Comparison of ENCODE assay signal across 9 cellular contexts in the genomic region with DNA sequence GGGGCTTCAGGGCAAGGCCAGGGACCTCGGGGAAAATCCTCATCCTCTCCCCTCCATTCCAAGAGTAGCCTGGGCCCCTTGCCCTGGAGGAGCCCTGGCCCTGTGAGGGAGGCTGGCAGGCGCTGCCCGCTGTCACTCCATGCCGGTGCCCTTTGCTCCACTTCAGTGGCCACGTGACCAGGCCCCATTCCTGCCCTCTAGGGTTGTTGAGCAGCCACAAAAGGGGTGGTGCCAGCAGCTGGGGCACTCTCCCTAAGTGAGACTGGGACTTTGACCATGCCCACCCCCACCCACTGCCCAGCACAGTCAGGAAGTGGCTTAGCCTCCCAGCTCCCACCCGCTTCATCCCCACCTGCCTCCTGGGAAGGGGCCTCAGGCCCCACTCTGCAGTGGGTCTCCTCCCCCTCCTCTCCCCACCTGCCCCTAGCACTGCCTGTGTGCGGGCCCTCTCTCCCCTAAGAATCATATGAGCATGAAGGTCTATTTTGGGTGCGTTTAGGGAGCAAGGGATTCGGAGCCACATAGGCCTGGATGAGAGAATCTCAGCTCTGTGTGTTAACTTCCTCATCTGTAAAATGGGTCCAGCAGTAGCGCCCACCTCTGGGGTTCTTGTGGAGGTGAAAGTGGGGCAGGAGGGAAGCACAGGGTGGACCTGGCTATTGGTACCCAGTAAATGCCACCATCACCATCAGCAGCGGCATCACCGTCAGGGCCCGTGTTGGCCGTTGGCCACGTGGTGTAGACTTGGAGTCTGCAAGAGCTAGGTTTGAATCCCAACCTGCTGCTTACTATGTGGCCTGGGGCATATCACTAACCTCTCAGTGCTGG. TPM values are rescaled to one million over a fixed set of nuclear protein-coding genes. Genes with fewer than 3 reads are reported as not detected.
DNase-seq lines count a peak whose midpoint lies in the region; ATAC-seq and TF ChIP-seq lines count a peak whose summit lies in the region.
"Had no signal": no experiment of that assay in that cellular context is flagged by ENCODE, and none has a peak within 500 bp of the region (broad histone marks: within the 10 kb centered on the region; RNA-seq: fewer than 3 reads in every experiment).

No MANE protein-coding gene starts in this region.

- WGBS in right cardiac atrium, result 60% methylated on average over 15 of the region's 15 CpGs

- peak overlapping the region; percentile 93 for H3K27ac ChIP-seq in right cardiac atrium (ENCODE audit: low read length)

- intact Hi-C loops in right cardiac atrium (cut with DNase I), result no loop called here

- POLR2A ChIA-PET in WTC11 (lab: Charles Lee), result interaction anchor here (1.5 kb wide), 1 partner anchor 50 kb away, joined by 4 read pairs; no protein-coding TSS in a partner anchor

- no peaks in the 10 kb centered on the region for H3K9me3 Mint-ChIP-seq in WTC11
- H3K9me3 Mint-ChIP-seq: activated naive CD4-positive, alpha-beta T cell treated with anti-CD3 and anti-CD28 coated beads, Interleukin-2, amount 50 U/mL, for 72 hours had no signal

- H3K27me3 Mint-ChIP-seq in WTC11 (ENCODE audit: low read depth), result no peaks in the 10 kb centered on the region

- no peak overlapping the region for H3K27ac Mint-ChIP-seq in WTC11
- H3K27ac Mint-ChIP-seq: activated naive CD4-positive, alpha-beta T cell treated with anti-CD3 and anti-CD28 coated beads, Interleukin-2, amount 50 U/mL, for 72 hours had no signal

- TF ChIP-seq CTCF in WTC11 (IDR thresholded peaks at IDR 0.05), result no peak

- H3K36me3 Mint-ChIP-seq in WTC11, result no peaks in the 10 kb centered on the region
- H3K36me3 Mint-ChIP-seq: activated naive CD4-positive, alpha-beta T cell treated with anti-CD3 and anti-CD28 coated beads, Interleukin-2, amount 50 U/mL, for 72 hours had no signal

- H3K4me3 Mint-ChIP-seq in WTC11, result no peak overlapping the region

- ATAC-seq in WTC11 (no peak; the same call in 1 of the 2 replicates), right cardiac atrium (peak; percentile 83 to 88), GM18505 (IDR thresholded peaks at IDR 0.05; ENCODE audit: unreplicated experiment) (no peak), GM21360 (IDR thresholded peaks at IDR 0.05; ENCODE audit: unreplicated experiment) (no peak)
- ATAC-seq: activated naive CD4-positive, alpha-beta T cell treated with anti-CD3 and anti-CD28 coated beads, Interleukin-2, amount 50 U/mL, for 72 hours had no signal

- TF ChIP-seq POLR2A in GM18505 (IDR thresholded peaks at IDR 0.05; ENCODE audit: borderline replicate concordance, extremely low read depth, insufficient read depth, insufficient read length), result no peak

- peaks cover 18% of the 10 kb centered on the region for H3K4me1 Mint-ChIP-seq in WTC11

- H3K27me3 ChIP-seq in right cardiac atrium (ENCODE audit: control insufficient read depth, insufficient read depth), result no peaks in the 10 kb centered on the region

- H3K9me3 ChIP-seq in right cardiac atrium (ENCODE audit: control insufficient read depth, low read length), result no peaks in the 10 kb centered on the region

- CTCF ChIA-PET in WTC11 (lab: Charles Lee), result interaction anchor here (0.6 to 3.5 kb wide), 8 partner anchors 8 to 247 kb away, joined by 3 to 17 read pairs (median 8); partner anchors contain the start of gene SGCA

- H3K4me1 ChIP-seq in right cardiac atrium (ENCODE audit: control insufficient read depth, insufficient read depth, low read length), result peaks cover 3% of the 10 kb centered on the region

- peak; percentile 41 for DNase-seq in AG20443 (ENCODE audit: low spot score)
- no peak for DNase-seq in WTC11 (ENCODE audit: low spot score)
- DNase-seq in right cardiac atrium, result peak; percentile 77 to 90 (median 87)
- DNase-seq in pons (ENCODE audit: low spot score), result peak; percentile 34
- DNase-seq in NCI-H446 treated with DMSO at 0.1 percent for 48 hours (lab: John Stamatoyannopoulos, UW), result no peak
- DNase-seq in NCI-H748 (lab: John Stamatoyannopoulos, UW; ENCODE audit: unreplicated experiment), result no peak

- H3K4me3 ChIP-seq in right cardiac atrium (ENCODE audit: low read length), result no peak overlapping the region

TF ChIP-seq in WTC11, 78 proteins besides CTCF, POLR2A, EP300 and RAD21:
- TF ChIP-seq ZNF317 (CRISPR knock-in tag; IDR thresholded peaks at IDR 0.05; ENCODE audit: borderline replicate concordance, low read depth), result no peak
- no peak for TF ChIP-seq FOXJ3 (CRISPR knock-in tag; IDR thresholded peaks at IDR 0.05; ENCODE audit: borderline replicate concordance)
- no peak for TF ChIP-seq TCF7 (CRISPR knock-in tag; IDR thresholded peaks at IDR 0.05; ENCODE audit: low read depth)
- TF ChIP-seq RELA (CRISPR knock-in tag; IDR thresholded peaks at IDR 0.05; ENCODE audit: borderline replicate concordance), result no peak
- TF ChIP-seq GABPB1 (CRISPR knock-in tag; IDR thresholded peaks at IDR 0.05), result 0 out of 2 replicates have a peak, but pooled peaks have one; percentile 15
- TF ChIP-seq MXD4 (CRISPR knock-in tag; IDR thresholded peaks at IDR 0.05; ENCODE audit: borderline replicate concordance), result no peak
- no peak for TF ChIP-seq NR3C1 (CRISPR knock-in tag; conservative IDR thresholded peaks at IDR 0.05; ENCODE audit: low read depth)
- TF ChIP-seq USF2 (CRISPR knock-in tag; IDR thresholded peaks at IDR 0.05), result peak; percentile 50
- no peak for TF ChIP-seq ZMAT4 (CRISPR knock-in tag; IDR thresholded peaks at IDR 0.05)
- TF ChIP-seq, protein P1, sequence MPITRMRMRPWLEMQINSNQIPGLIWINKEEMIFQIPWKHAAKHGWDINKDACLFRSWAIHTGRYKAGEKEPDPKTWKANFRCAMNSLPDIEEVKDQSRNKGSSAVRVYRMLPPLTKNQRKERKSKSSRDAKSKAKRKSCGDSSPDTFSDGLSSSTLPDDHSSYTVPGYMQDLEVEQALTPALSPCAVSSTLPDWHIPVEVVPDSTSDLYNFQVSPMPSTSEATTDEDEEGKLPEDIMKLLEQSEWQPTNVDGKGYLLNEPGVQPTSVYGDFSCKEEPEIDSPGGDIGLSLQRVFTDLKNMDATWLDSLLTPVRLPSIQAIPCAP (CRISPR knock-in tag; IDR thresholded peaks at IDR 0.05), result no peak
- TF ChIP-seq, protein P2, sequence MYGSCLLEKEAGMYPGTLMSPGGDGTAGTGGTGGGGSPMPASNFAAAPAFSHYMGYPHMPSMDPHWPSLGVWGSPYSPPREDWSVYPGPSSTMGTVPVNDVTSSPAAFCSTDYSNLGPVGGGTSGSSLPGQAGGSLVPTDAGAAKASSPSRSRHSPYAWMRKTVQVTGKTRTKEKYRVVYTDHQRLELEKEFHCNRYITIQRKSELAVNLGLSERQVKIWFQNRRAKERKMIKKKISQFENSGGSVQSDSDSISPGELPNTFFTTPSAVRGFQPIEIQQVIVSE (CRISPR knock-in tag; IDR thresholded peaks at IDR 0.05; ENCODE audit: borderline replicate concordance), result no peak
- TF ChIP-seq, protein P3, sequence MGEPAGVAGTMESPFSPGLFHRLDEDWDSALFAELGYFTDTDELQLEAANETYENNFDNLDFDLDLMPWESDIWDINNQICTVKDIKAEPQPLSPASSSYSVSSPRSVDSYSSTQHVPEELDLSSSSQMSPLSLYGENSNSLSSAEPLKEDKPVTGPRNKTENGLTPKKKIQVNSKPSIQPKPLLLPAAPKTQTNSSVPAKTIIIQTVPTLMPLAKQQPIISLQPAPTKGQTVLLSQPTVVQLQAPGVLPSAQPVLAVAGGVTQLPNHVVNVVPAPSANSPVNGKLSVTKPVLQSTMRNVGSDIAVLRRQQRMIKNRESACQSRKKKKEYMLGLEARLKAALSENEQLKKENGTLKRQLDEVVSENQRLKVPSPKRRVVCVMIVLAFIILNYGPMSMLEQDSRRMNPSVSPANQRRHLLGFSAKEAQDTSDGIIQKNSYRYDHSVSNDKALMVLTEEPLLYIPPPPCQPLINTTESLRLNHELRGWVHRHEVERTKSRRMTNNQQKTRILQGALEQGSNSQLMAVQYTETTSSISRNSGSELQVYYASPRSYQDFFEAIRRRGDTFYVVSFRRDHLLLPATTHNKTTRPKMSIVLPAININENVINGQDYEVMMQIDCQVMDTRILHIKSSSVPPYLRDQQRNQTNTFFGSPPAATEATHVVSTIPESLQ (CRISPR knock-in tag; IDR thresholded peaks at IDR 0.05), result no peak
- no peak for TF ChIP-seq E2F4 (CRISPR knock-in tag; IDR thresholded peaks at IDR 0.05; ENCODE audit: borderline replicate concordance, low read depth)

RNA-seq across cellular contexts. Expression of gene PDK2, which starts 7.2 kb away (rescaled TPM):
- total RNA-seq in WTC11 (2021) (16.6 to 21.3 TPM (median 19.8 TPM) in 3 replicates), right cardiac atrium (100 to 1,000 TPM; 167 to 219 (median 182) TPM)
- 149 TPM for polyA plus RNA-seq in right cardiac atrium

RNA-seq across cellular contexts. Expression of gene SAMD14, which starts 27.6 kb away (rescaled TPM):
- total RNA-seq in WTC11 (2021) (4.5 to 6.0 TPM (median 5.9 TPM) in 3 replicates), right cardiac atrium (1 to 10 TPM; 2.4 to 4.0 (median 3.5) TPM)
- polyA plus RNA-seq in right cardiac atrium, result 3.3 TPM

RNA-seq across cellular contexts. Expression of gene ITGA3, which starts 46.5 kb away (rescaled TPM):
- total RNA-seq in WTC11 (2021), result 35.3 to 44.2 TPM (median 35.5 TPM) in 3 replicates
- total RNA-seq in right cardiac atrium, result 10 to 100 TPM; 22.9 to 32.9 (median 28.4) TPM
- polyA plus RNA-seq in right cardiac atrium, result 21.5 TPM

RNA-seq across cellular contexts. Expression of gene PPP1R9B, which starts 48.1 kb away (rescaled TPM):
- total RNA-seq in WTC11 (2021), result 20.4 to 21.7 TPM (median 20.6 TPM) in 3 replicates
- total RNA-seq in right cardiac atrium, result 10 to 100 TPM; 33.2 to 40.7 (median 36.1) TPM
- 26.5 TPM for polyA plus RNA-seq in right cardiac atrium

Comparison
In these comparisons a context has a peak if more than half of its experiments do, and no peak if none do; other contexts are left out.
1. DNase-seq: peak in AG20443 (single experiment), right cardiac atrium (3 of 3) and pons (single experiment); none in WTC11 (single experiment), NCI-H446 treated with DMSO at 0.1 percent for 48 hours (single experiment) and NCI-H748 (single experiment).
2. ATAC-seq: peak in right cardiac atrium (2 of 2); none in WTC11 (single experiment), GM18505 (single experiment) and GM21360 (single experiment).